In the genomic region with DNA sequence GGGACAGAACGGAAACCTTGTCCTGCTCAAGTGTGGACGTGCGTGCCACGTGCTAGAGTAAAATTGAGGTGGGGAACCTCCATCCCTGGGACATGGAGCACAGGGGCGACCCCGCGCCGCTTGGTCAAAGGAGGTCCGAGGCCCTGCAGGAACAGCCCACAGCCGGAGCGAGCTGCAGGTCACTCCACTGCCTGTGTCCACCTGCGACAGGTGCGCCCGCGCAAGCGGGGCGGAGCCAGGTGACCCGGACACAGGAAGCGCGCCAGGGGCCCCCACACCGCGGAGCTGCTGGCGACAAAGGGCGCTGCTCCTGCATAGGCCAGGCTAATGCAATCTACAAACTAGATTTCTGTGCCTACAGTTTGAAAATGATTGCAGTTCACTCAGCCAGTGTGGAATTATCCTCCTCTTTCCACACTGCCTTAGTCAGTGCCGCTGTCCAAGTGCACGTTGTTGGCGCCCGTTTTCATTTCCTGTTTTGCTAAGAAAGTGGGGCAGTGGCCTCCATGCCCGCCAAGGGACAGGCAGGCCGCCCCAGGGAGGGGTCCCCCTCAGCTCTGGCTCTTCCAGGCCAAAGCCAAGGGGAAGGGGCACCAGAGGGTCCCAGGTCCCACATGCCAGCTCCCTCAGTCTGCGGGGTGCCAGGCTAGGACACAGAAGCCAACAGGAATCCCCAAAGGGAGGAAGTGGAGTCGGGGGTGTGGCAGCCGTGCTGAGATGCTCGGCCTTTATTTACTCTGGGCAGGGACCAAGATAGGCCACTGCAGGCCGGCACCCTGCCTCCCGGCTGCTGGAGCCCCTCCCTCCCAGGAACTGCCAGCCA, we compare ENCODE assay signal across 8 cellular contexts. TPM values are rescaled to one million over a fixed set of nuclear protein-coding genes. Genes with fewer than 3 reads are reported as not detected.
A peak's percentile ranks its signal among the peaks of the same experiment; 100 is the strongest.
DNase-seq lines count a peak whose midpoint lies in the region; ATAC-seq and TF ChIP-seq lines count a peak whose summit lies in the region.

No MANE protein-coding gene starts in this region.

- H3K9me2 ChIP-seq in HCT116 (ENCODE audit: insufficient read depth), result no peaks in the 10 kb centered on the region

- BruUV-seq in HCT116 (replicated peaks; lab: Mats Ljungman, UMichigan), result no TSS peak

- WGBS in lung, 2 donors, result 3 to 4% methylated on average over 36 of the region's 36 CpGs

- TF ChIP-seq POLR2A in HCT116 (IDR thresholded peaks at IDR 0.05; ENCODE audit: borderline replicate concordance, extremely low read depth, insufficient read depth, insufficient read length), result no peak

- intact Hi-C loops in HCT116 (cut with micrococcal nuclease), result no loop called here

- DNase-seq in HCT116 (ENCODE audit: low read depth, low spot score), result no peak
- peak; percentile 32 for DNase-seq in SHP77 treated with DMSO at 0.1 percent for 48 hours (lab: John Stamatoyannopoulos, UW)
- DNase-seq in lung (ENCODE audit: low spot score), result peak; percentile 81
- peak; percentile 41 for DNase-seq in thoracic aorta (ENCODE audit: low spot score)
- no peak for DNase-seq in NCI-H1092 treated with DMSO at 0.1 percent for 48 hours (lab: John Stamatoyannopoulos, UW)

- ATAC-seq in HCT116 (no peak), lung (ENCODE audit: insufficient read depth, low FRiP score) (peak; percentile 51), thoracic aorta (ENCODE audit: insufficient number of reproducible peaks, low FRiP score, low read depth) (peak; percentile 54), GM19324 (IDR thresholded peaks at IDR 0.05; ENCODE audit: low FRiP score, unreplicated experiment) (no peak)

- peak overlapping the region; percentile 27; the same call in 1 of the 2 replicates for H3K4me2 ChIP-seq in HCT116 (ENCODE audit: low read length)

- CTCF ChIA-PET in HCT116 (lab: Charles Lee), result no interaction called here

- POLR2A ChIA-PET in HCT116 (lab: Charles Lee), result no interaction called here

- RAD21 ChIA-PET in HCT116 (lab: Charles Lee; ENCODE audit: low non-redundant PET in 1 of 2, low total read pairs in 2 of 2, uncharacterized antibody in 2 of 2, unreplicated experiment in 2 of 2), result no interaction called here

- H3K36me3 ChIP-seq in HCT116 (ENCODE audit: control insufficient read depth in 1 of 2, insufficient read depth in 2 of 2, low read length in 2 of 2) (peaks cover 26% of the 10 kb centered on the region in 2 experiments; a peak in 3 of 4 replicates), lung (ENCODE audit: control insufficient read depth in 2 of 2, insufficient read depth in 2 of 2, low read length in 2 of 2) (peaks cover 17 to 25% of the 10 kb centered on the region in 2 donors), thoracic aorta (peaks cover 17% of the 10 kb centered on the region)

- no peak overlapping the region for H2AFZ ChIP-seq in HCT116 (ENCODE audit: low read depth, low read length, poor library complexity, severe bottlenecking)

- peaks cover 9% of the 10 kb centered on the region for H3K79me2 ChIP-seq in HCT116 (ENCODE audit: insufficient read depth, low read length)

- H3K4me1 ChIP-seq in HCT116 (ENCODE audit: control insufficient read depth in 1 of 2, insufficient read depth in 2 of 2, low read length in 2 of 2), result peaks cover 13 to 33% of the 10 kb centered on the region in 2 experiments; a peak in 3 of 4 replicates
- peaks cover 7 to 38% of the 10 kb centered on the region in 2 donors for H3K4me1 ChIP-seq in lung (ENCODE audit: control insufficient read depth in 2 of 2, insufficient read depth in 2 of 2, low read length in 2 of 2)
- H3K4me1 ChIP-seq in thoracic aorta (ENCODE audit: control insufficient read depth in 1 of 2, low read depth in 2 of 2), result peaks cover 32 to 47% of the 10 kb centered on the region in 2 donors

- H3K4me3 ChIP-seq in HCT116 (replicated peaks in 1 of 2; ENCODE audit: low read depth in 1 of 2, low read length in 2 of 2) (no peak overlapping the region), lung (peak overlapping the region; percentile 7), thoracic aorta (peak overlapping the region; percentile 67)

- no peaks in the 10 kb centered on the region for H3K9me3 ChIP-seq in HCT116 (ENCODE audit: control insufficient read depth in 1 of 2, insufficient read depth in 1 of 2, low read depth in 1 of 2, low read length in 2 of 2)
- H3K9me3 ChIP-seq in lung (ENCODE audit: control insufficient read depth in 2 of 2, insufficient read depth in 1 of 2, low read length in 1 of 2), result no peaks in the 10 kb centered on the region
- no peaks in the 10 kb centered on the region for H3K9me3 ChIP-seq in thoracic aorta

- H3K9ac ChIP-seq in HCT116 (ENCODE audit: low read length), result no peak overlapping the region

- no peak for TF ChIP-seq RAD21 in HCT116 (IDR thresholded peaks at IDR 0.05; ENCODE audit: low read depth)

- no peaks in the 10 kb centered on the region for H4K20me1 ChIP-seq in HCT116 (ENCODE audit: insufficient read depth)

- H3K27ac ChIP-seq in 22Rv1 (peak overlapping the region; percentile 97), HCT116 (ENCODE audit: low read depth, low read length) (peak overlapping the region; percentile 30; the same call in 1 of the 2 replicates), cingulate gyrus (ENCODE audit: low read depth, low read length) (peak overlapping the region; percentile 75), lung (ENCODE audit: low read depth in 1 of 2, low read length in 1 of 2) (peak overlapping the region in 1 of 2 donors; percentile 95), thoracic aorta (peak overlapping the region; percentile 74 to 85)

- H3K27me3 ChIP-seq in HCT116 (ENCODE audit: insufficient read depth, low read length) (no peaks in the 10 kb centered on the region), lung (ENCODE audit: control insufficient read depth, insufficient read depth) (no peaks in the 10 kb centered on the region), thoracic aorta (replicated peaks; ENCODE audit: insufficient read depth) (no peaks in the 10 kb centered on the region)

- TF ChIP-seq CTCF in 22Rv1 (IDR thresholded peaks at IDR 0.05), result 0 out of 2 replicates have a peak, but pooled peaks have one; percentile 5
- no peak for TF ChIP-seq CTCF in HCT116 (IDR thresholded peaks at IDR 0.05 in 2 of 3, conservative IDR thresholded peaks at IDR 0.05 in 1 of 3; ENCODE audit: borderline replicate concordance in 1 of 3, insufficient read depth in 1 of 3, low read depth in 2 of 3, low read length in 2 of 3)
- no peak for TF ChIP-seq CTCF in lung (IDR thresholded peaks at IDR 0.05; ENCODE audit: control extremely low read depth, extremely low read depth)
- no peak for TF ChIP-seq CTCF in thoracic aorta (IDR thresholded peaks at IDR 0.05)

TF ChIP-seq in HCT116, 20 proteins besides CTCF, POLR2A, EP300 and RAD21:
- no peak for TF ChIP-seq FOSL1 (IDR thresholded peaks at IDR 0.05; ENCODE audit: low read depth)
- no peak for TF ChIP-seq YY1 (IDR thresholded peaks at IDR 0.05; ENCODE audit: extremely low read depth, insufficient replicate concordance, low read depth, low read length)
- no peak for TF ChIP-seq EZH2phosphoT487 (IDR thresholded peaks at IDR 0.05; ENCODE audit: borderline replicate concordance)
- TF ChIP-seq POLR2AphosphoS5 (IDR thresholded peaks at IDR 0.05; ENCODE audit: low read depth, low read length), result 0 out of 2 replicates have a peak, but pooled peaks have one; percentile 30
- TF ChIP-seq TCF7L2 (IDR thresholded peaks at IDR 0.05; ENCODE audit: borderline replicate concordance, extremely low read depth, insufficient read depth, insufficient read length), result no peak
TF ChIP-seq in HCT116: peak in this region for 1.

RNA-seq across cellular contexts. Expression of a gene that starts 4.3 kb away (rescaled TPM):
- total RNA-seq in HCT116 (2021; ENCODE audit: unreplicated experiment), result 93.4 TPM
- polyA plus RNA-seq in HCT116 (2012), result 51.9 and 64.0 TPM in 2 replicates
- total RNA-seq in lung, result 100 to 1,000 TPM in 1 of 2 donors, 10 to 100 TPM in 1; 53.2 to 121 TPM
- polyA plus RNA-seq in lung, result 100 to 1,000 TPM in 1 of 2 donors, 10 to 100 TPM in 1; 56.0 to 144 TPM
- total RNA-seq in thoracic aorta, result 100 to 1,000 TPM in 1 of 2 donors, 10 to 100 TPM in 1; 91.9 to 110 TPM

RNA-seq across cellular contexts. Expression of a gene that starts 58.5 kb away (rescaled TPM):
- total RNA-seq in HCT116 (2021; ENCODE audit: unreplicated experiment) (61.0 TPM), lung (10 to 100 TPM; 16.5 to 45.1 TPM), thoracic aorta (10 to 100 TPM; 56.3 to 56.7 TPM)
- 34.7 and 38.4 TPM in 2 replicates for polyA plus RNA-seq in HCT116 (2012)
- 10 to 100 TPM; 19.9 to 34.7 TPM for polyA plus RNA-seq in lung

Comparison
In these comparisons a context has a peak if more than half of its experiments do, and no peak if none do; other contexts are left out.
1. ATAC-seq: peak in lung (single experiment) and thoracic aorta (single experiment); none in HCT116 (single experiment) and GM19324 (single experiment).
2. DNase-seq: peak in SHP77 treated with DMSO at 0.1 percent for 48 hours (single experiment), lung (single experiment) and thoracic aorta (single experiment); none in HCT116 (single experiment) and NCI-H1092 treated with DMSO at 0.1 percent for 48 hours (single experiment).
3. H3K4me3 ChIP-seq: peak in lung (single experiment) and thoracic aorta (single experiment); none in HCT116 (0 of 2).